Comparison of ENCODE assay signal across 1 cellular context in genomic region chrX:153769158-153769864, GRCh38.
TF ChIP-seq lines count a peak whose summit lies in the region.

No MANE protein-coding gene starts in this region.

TF ChIP-seq in IMR-90, 13 proteins besides CTCF, POLR2A, EP300 and RAD21:
- no peak for TF ChIP-seq USF2 (IDR thresholded peaks at IDR 0.05; ENCODE audit: low read depth, low read length)
- TF ChIP-seq BHLHE40 (IDR thresholded peaks at IDR 0.05; ENCODE audit: low read depth, low read length), result no peak
- no peak for TF ChIP-seq CEBPB (IDR thresholded peaks at IDR 0.05; ENCODE audit: low read depth, low read length)
- no peak for TF ChIP-seq MAFK (IDR thresholded peaks at IDR 0.05; ENCODE audit: low read depth, low read length)
- no peak for TF ChIP-seq SMC3 (IDR thresholded peaks at IDR 0.05; ENCODE audit: low read depth, low read length)
- no peak for TF ChIP-seq RFX5 (IDR thresholded peaks at IDR 0.05; ENCODE audit: low read depth, low read length)
